16 cellular contexts compared by ENCODE assay signal in the genomic region with DNA sequence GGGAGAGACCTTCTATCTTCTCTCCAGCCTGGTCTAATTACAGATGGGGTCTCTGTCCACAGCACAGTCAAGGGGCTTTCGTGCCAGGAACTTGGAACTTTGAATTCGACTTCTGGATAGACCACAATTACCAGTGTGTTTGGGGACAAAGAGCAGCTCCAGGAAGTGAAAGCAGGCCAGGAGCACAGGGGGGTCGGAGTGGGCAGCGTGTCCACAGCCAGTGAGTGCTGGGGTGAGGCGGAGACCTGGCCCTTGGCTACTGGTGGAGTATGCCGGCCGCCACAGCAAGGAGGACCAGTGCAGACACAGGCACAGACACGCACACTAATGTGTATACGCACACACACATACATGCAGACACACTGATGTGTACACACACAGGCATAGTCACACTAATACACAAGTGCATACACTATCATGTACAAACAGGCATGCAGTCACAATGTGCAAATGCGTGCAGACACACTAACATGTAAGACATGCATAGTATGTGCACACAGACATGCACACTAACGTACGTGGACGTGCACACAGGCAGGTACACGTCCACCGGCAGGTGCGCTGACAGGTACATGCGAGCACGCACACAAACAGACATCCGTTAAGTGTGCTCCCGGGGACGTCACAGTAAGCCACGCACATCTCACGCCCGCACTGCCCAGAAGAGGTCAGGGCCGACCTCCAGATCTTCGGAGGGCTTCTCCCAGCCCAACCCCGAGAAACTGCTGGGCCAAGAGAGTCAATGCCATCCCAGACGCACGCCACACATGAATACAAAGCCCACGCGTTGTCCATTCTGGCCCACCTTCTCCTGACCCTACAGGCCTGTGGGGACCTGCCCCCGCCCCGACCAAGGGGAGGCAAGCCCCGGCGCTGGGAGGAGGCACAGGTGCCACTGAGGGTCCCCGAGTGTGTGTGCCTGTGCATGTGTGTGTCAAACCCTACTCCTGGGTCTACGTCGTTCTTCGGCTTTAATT. TPM values are rescaled to one million over a fixed set of nuclear protein-coding genes. Genes with fewer than 3 reads are reported as not detected.
"Had no signal": no experiment of that assay in that cellular context is flagged by ENCODE, and none has a peak within 500 bp of the region (broad histone marks: within the 10 kb centered on the region; RNA-seq: fewer than 3 reads in every experiment).

No MANE protein-coding gene starts in this region.

- H3K36me3 Mint-ChIP-seq: activated CD8-positive, alpha-beta memory T cell treated with anti-CD3 and anti-CD28 coated beads, Interleukin-2, amount 10 ng/mL, durations not matched to agents 7 days and 5 days had no signal

- FAIRE-seq: astrocyte, frontal cortex had no signal

- H3K27me3 Mint-ChIP-seq: activated CD8-positive, alpha-beta memory T cell treated with anti-CD3 and anti-CD28 coated beads, Interleukin-2, amount 10 ng/mL, durations not matched to agents 7 days and 5 days had no signal

- DNase-seq: activated CD8-positive, alpha-beta memory T cell treated with anti-CD3 and anti-CD28 coated beads, Interleukin-2, amount 10 ng/mL, durations not matched to agents 7 days and 5 days; activated naive CD4-positive, alpha-beta T cell; central memory CD4-positive, alpha-beta T cell; effector CD4-positive, alpha-beta T cell; islet precursor cell; stimulated activated CD4-positive, alpha-beta T cell treated with anti-CD3 and anti-CD28 coated beads, Interleukin-12 subunit alpha, Interleukin-12 subunit beta, amount 100 ng/mL, for 4 hours; stimulated activated naive CD4-positive, alpha-beta T cell; substantia nigra; trophoblast cell had no signal

- H3K4me3 ChIP-seq: coronary artery, heart right ventricle had no signal

- H3K27me3 ChIP-seq: heart right ventricle had no signal

- H3K9me3 ChIP-seq: heart right ventricle had no signal

- ATAC-seq: activated CD4-positive, CD25-positive, alpha-beta regulatory T cell treated with anti-CD3 and anti-CD28 coated beads, Interleukin-2, amount 50 U/mL, for 24 hours; activated CD8-positive, alpha-beta memory T cell treated with anti-CD3 and anti-CD28 coated beads, Interleukin-2, amount 10 ng/mL, durations not matched to agents 7 days and 5 days; heart right ventricle had no signal

- H3K27ac ChIP-seq: coronary artery had no signal

- H3K4me1 Mint-ChIP-seq: activated CD8-positive, alpha-beta memory T cell treated with anti-CD3 and anti-CD28 coated beads, Interleukin-2, amount 10 ng/mL, durations not matched to agents 7 days and 5 days had no signal

- H3K9me3 Mint-ChIP-seq: T-helper 2 cell treated with Interferon-gamma antibody and Interleukin-4, amounts not matched to agents 5 μg/mL and 100 μg/mL, for 36 hours had no signal

- H3K4me3 Mint-ChIP-seq: activated CD8-positive, alpha-beta memory T cell treated with anti-CD3 and anti-CD28 coated beads, Interleukin-2, amount 10 ng/mL, durations not matched to agents 7 days and 5 days; T-helper 2 cell treated with Interferon-gamma antibody and Interleukin-4, amounts not matched to agents 5 μg/mL and 100 μg/mL, for 36 hours had no signal

- H3K27ac Mint-ChIP-seq: activated CD8-positive, alpha-beta memory T cell treated with anti-CD3 and anti-CD28 coated beads, Interleukin-2, amount 10 ng/mL, durations not matched to agents 7 days and 5 days; T-helper 2 cell treated with Interferon-gamma antibody and Interleukin-4, amounts not matched to agents 5 μg/mL and 100 μg/mL, for 36 hours had no signal

RNA-seq across cellular contexts. Expression of a gene that starts 46.5 kb away (rescaled TPM):
- polyA plus RNA-seq: fibroblast of lung had no signal
